In genomic region chr16:9088848-9089247, GRCh38 we compare ENCODE assay signal across 1 cellular context.
TF ChIP-seq lines count a peak whose summit lies in the region.

No MANE protein-coding gene starts in this region.

TF ChIP-seq in HepG2, 621 proteins besides CTCF, POLR2A, EP300 and RAD21 (continued from another document):
- TF ChIP-seq ZMYM2 (CRISPR knock-in tag; IDR thresholded peaks at IDR 0.05) (0 out of 2 replicates have a peak, but pooled peaks have one; percentile 41), JUN (CRISPR knock-in tag; IDR thresholded peaks at IDR 0.05) (0 out of 2 replicates have a peak, but pooled peaks have one; percentile 46), ZFAT (CRISPR knock-in tag; conservative IDR thresholded peaks at IDR 0.05) (no peak), DBP (CRISPR knock-in tag; IDR thresholded peaks at IDR 0.05; ENCODE audit: not compliant biosample characterization) (no peak), ZHX2 (IDR thresholded peaks at IDR 0.05; ENCODE audit: low read depth) (no peak), ZHX2 (CRISPR knock-in tag; IDR thresholded peaks at IDR 0.05; ENCODE audit: borderline replicate concordance) (no peak), ZNF281 (CRISPR knock-in tag; IDR thresholded peaks at IDR 0.05; ENCODE audit: borderline replicate concordance) (no peak), CREM (IDR thresholded peaks at IDR 0.05) (no peak), CREM (CRISPR knock-in tag; IDR thresholded peaks at IDR 0.05) (no peak), ZBTB10 (CRISPR knock-in tag; IDR thresholded peaks at IDR 0.05; ENCODE audit: borderline replicate concordance) (no peak), PHF5A (CRISPR knock-in tag; IDR thresholded peaks at IDR 0.05; ENCODE audit: low read depth, unreplicated experiment) (no peak), ZNF687 (CRISPR knock-in tag; IDR thresholded peaks at IDR 0.05) (peak; percentile 42), RARA (CRISPR knock-in tag; IDR thresholded peaks at IDR 0.05) (0 out of 2 replicates have a peak, but pooled peaks have one; percentile 11), TEAD3 (CRISPR knock-in tag; optimal IDR thresholded peaks at IDR 0.05; ENCODE audit: borderline replicate concordance) (no peak), RBM39 (IDR thresholded peaks at IDR 0.05; ENCODE audit: low read depth, low read length, poor library complexity, severe bottlenecking) (no peak), RNF219 (CRISPR knock-in tag; IDR thresholded peaks at IDR 0.05) (no peak), ZNF382 (CRISPR knock-in tag; IDR thresholded peaks at IDR 0.05; ENCODE audit: borderline replicate concordance) (no peak), ZNF407 (CRISPR knock-in tag; IDR thresholded peaks at IDR 0.05; ENCODE audit: not compliant biosample characterization) (no peak)
